9 cellular contexts compared by ENCODE assay signal in the genomic region with DNA sequence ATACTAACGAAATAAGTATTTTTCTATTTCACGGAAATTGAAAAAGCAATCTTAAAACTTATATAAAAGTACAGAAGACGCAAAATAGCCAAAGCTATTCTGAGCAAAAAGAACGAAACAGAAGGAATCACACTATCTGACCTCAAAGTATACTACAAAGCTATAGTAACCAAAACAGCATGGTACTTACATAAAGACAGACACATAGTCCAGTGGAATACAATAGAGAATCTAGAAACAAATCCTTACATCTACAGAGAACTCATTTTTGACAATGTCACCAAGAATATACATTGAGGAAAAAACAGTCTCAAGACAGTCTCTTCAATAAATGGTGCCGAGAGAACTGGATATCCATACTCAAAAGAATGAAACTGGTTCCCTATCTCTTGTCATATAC.
"Had no signal": no experiment of that assay in that cellular context is flagged by ENCODE, and none has a peak within 500 bp of the region (broad histone marks: within the 10 kb centered on the region; RNA-seq: fewer than 3 reads in every experiment).

No MANE protein-coding gene starts in this region.

- DNase-seq: IMR-90, Karpas-422, Kasumi-1, KBM-7, KG1 had no signal

- ATAC-seq: HepG2 had no signal

- H3K27ac ChIP-seq: HL-60, KMS-11 had no signal

- FAIRE-seq: HepG2, HTR-8/SVneo had no signal

- H3K9ac ChIP-seq: KMS-11 had no signal

- H3K4me2 ChIP-seq: KMS-11 had no signal
